In the genomic region with DNA sequence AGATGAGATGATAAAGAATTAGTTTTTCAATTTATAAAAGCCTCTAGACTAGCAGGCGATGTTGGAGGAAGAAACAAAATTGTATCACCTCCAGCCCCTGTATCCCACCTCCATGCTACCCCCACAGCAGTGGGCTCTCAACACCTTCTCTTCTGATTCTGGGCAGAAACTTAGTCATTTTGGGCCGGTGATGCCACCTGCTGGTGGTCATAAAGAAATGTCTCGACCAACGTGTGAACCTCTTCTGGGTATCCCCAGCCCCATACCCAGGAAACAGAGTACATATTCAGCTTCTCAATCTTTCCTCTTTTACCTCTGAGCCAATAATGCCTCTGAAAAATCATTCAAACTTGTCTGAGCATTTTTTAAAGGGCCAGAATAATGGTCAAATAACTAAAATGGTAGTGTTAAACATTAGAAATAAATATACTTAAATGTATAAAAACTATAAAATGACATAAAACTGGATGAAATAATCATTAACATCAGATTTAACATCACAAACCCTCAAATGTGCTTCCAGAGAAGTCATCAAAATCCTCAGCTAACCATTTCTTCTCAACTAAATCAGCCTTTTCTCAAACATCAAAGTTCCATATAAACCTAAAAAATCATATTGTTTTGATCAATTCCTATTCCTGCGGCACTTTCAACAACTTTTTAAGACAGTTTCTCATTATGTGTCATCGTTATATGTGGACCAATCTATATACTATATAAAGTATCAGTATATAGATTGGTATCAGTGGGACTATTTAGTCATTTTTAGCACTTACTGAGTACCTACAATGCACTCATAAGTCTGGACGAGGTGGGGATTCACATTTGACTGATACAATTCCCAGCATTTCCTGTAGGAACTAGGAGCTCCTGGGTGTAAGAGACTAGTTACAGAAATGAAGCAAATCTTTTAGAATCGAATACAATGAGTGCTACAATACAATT, we compare ENCODE assay signal across 1 cellular context.
TF ChIP-seq lines count a peak whose summit lies in the region.

No MANE protein-coding gene starts in this region.

TF ChIP-seq in HCT116, 20 proteins besides CTCF, POLR2A, EP300 and RAD21 (continued from another document):
- TF ChIP-seq, protein P1, sequence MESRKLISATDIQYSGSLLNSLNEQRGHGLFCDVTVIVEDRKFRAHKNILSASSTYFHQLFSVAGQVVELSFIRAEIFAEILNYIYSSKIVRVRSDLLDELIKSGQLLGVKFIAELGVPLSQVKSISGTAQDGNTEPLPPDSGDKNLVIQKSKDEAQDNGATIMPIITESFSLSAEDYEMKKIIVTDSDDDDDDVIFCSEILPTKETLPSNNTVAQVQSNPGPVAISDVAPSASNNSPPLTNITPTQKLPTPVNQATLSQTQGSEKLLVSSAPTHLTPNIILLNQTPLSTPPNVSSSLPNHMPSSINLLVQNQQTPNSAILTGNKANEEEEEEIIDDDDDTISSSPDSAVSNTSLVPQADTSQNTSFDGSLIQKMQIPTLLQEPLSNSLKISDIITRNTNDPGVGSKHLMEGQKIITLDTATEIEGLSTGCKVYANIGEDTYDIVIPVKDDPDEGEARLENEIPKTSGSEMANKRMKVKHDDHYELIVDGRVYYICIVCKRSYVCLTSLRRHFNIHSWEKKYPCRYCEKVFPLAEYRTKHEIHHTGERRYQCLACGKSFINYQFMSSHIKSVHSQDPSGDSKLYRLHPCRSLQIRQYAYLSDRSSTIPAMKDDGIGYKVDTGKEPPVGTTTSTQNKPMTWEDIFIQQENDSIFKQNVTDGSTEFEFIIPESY (IDR thresholded peaks at IDR 0.05; ENCODE audit: extremely low read depth, insufficient replicate concordance, low read length) = no peak
